In the genomic region with DNA sequence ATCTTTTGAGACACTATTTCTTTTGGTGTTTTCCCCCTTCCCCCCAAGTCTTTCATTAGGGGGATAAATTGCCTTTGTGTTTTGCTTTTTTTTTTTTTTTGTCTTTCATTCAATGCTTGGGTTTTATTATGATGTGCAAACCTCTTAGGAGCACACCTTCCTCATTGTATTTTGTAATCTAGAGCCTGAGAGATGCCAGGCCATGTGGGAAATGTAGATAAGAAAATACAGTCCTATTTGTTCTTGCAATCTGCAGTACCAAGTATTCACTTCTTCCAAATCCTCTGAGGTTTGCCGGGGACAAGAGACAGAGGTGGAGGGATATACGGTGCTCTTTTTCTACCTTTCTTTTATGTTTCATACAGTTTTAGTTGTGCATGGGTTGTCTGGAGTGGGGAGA, we compare ENCODE assay signal across 1 cellular context.
TF ChIP-seq lines count a peak whose summit lies in the region.

No MANE protein-coding gene starts in this region.

TF ChIP-seq in K562, 482 proteins besides CTCF, POLR2A, EP300 and RAD21 (continued from another document and continues in another):
- TF ChIP-seq, protein P1, sequence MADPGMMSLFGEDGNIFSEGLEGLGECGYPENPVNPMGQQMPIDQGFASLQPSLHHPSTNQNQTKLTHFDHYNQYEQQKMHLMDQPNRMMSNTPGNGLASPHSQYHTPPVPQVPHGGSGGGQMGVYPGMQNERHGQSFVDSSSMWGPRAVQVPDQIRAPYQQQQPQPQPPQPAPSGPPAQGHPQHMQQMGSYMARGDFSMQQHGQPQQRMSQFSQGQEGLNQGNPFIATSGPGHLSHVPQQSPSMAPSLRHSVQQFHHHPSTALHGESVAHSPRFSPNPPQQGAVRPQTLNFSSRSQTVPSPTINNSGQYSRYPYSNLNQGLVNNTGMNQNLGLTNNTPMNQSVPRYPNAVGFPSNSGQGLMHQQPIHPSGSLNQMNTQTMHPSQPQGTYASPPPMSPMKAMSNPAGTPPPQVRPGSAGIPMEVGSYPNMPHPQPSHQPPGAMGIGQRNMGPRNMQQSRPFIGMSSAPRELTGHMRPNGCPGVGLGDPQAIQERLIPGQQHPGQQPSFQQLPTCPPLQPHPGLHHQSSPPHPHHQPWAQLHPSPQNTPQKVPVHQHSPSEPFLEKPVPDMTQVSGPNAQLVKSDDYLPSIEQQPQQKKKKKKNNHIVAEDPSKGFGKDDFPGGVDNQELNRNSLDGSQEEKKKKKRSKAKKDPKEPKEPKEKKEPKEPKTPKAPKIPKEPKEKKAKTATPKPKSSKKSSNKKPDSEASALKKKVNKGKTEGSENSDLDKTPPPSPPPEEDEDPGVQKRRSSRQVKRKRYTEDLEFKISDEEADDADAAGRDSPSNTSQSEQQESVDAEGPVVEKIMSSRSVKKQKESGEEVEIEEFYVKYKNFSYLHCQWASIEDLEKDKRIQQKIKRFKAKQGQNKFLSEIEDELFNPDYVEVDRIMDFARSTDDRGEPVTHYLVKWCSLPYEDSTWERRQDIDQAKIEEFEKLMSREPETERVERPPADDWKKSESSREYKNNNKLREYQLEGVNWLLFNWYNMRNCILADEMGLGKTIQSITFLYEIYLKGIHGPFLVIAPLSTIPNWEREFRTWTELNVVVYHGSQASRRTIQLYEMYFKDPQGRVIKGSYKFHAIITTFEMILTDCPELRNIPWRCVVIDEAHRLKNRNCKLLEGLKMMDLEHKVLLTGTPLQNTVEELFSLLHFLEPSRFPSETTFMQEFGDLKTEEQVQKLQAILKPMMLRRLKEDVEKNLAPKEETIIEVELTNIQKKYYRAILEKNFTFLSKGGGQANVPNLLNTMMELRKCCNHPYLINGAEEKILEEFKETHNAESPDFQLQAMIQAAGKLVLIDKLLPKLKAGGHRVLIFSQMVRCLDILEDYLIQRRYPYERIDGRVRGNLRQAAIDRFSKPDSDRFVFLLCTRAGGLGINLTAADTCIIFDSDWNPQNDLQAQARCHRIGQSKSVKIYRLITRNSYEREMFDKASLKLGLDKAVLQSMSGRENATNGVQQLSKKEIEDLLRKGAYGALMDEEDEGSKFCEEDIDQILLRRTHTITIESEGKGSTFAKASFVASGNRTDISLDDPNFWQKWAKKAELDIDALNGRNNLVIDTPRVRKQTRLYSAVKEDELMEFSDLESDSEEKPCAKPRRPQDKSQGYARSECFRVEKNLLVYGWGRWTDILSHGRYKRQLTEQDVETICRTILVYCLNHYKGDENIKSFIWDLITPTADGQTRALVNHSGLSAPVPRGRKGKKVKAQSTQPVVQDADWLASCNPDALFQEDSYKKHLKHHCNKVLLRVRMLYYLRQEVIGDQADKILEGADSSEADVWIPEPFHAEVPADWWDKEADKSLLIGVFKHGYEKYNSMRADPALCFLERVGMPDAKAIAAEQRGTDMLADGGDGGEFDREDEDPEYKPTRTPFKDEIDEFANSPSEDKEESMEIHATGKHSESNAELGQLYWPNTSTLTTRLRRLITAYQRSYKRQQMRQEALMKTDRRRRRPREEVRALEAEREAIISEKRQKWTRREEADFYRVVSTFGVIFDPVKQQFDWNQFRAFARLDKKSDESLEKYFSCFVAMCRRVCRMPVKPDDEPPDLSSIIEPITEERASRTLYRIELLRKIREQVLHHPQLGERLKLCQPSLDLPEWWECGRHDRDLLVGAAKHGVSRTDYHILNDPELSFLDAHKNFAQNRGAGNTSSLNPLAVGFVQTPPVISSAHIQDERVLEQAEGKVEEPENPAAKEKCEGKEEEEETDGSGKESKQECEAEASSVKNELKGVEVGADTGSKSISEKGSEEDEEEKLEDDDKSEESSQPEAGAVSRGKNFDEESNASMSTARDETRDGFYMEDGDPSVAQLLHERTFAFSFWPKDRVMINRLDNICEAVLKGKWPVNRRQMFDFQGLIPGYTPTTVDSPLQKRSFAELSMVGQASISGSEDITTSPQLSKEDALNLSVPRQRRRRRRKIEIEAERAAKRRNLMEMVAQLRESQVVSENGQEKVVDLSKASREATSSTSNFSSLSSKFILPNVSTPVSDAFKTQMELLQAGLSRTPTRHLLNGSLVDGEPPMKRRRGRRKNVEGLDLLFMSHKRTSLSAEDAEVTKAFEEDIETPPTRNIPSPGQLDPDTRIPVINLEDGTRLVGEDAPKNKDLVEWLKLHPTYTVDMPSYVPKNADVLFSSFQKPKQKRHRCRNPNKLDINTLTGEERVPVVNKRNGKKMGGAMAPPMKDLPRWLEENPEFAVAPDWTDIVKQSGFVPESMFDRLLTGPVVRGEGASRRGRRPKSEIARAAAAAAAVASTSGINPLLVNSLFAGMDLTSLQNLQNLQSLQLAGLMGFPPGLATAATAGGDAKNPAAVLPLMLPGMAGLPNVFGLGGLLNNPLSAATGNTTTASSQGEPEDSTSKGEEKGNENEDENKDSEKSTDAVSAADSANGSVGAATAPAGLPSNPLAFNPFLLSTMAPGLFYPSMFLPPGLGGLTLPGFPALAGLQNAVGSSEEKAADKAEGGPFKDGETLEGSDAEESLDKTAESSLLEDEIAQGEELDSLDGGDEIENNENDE (IDR thresholded peaks at IDR 0.05; ENCODE audit: low read depth, low read length): no peak
- TF ChIP-seq C11orf30 (IDR thresholded peaks at IDR 0.05; ENCODE audit: low read depth): no peak
- no peak for TF ChIP-seq SLC30A9 (CRISPR knock-in tag; IDR thresholded peaks at IDR 0.05)
- TF ChIP-seq PTBP1 (IDR thresholded peaks at IDR 0.05; ENCODE audit: low read depth, low read length): no peak
- TF ChIP-seq JUND (IDR thresholded peaks at IDR 0.05; ENCODE audit: borderline replicate concordance, low read depth, low read length): 0 out of 2 replicates have a peak, but pooled peaks have one; percentile 13
- no peak for TF ChIP-seq JUND (tag; IDR thresholded peaks at IDR 0.05; ENCODE audit: borderline replicate concordance, low read depth, low read length)
- TF ChIP-seq, protein P2, sequence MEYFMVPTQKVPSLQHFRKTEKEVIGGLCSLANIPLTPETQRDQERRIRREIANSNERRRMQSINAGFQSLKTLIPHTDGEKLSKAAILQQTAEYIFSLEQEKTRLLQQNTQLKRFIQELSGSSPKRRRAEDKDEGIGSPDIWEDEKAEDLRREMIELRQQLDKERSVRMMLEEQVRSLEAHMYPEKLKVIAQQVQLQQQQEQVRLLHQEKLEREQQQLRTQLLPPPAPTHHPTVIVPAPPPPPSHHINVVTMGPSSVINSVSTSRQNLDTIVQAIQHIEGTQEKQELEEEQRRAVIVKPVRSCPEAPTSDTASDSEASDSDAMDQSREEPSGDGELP (CRISPR knock-in tag; IDR thresholded peaks at IDR 0.05; ENCODE audit: borderline replicate concordance): no peak
- no peak for TF ChIP-seq RBM17 (IDR thresholded peaks at IDR 0.05; ENCODE audit: borderline replicate concordance, low read depth, low read length)
- TF ChIP-seq NR4A1 (CRISPR knock-in tag; IDR thresholded peaks at IDR 0.05): no peak
- no peak for TF ChIP-seq NR4A1 (tag; IDR thresholded peaks at IDR 0.05)
- peak in 1 of 2 experiments; percentile 41; a peak in 2 of 4 replicates for TF ChIP-seq HDAC1 (IDR thresholded peaks at IDR 0.05)
- TF ChIP-seq, protein P3, sequence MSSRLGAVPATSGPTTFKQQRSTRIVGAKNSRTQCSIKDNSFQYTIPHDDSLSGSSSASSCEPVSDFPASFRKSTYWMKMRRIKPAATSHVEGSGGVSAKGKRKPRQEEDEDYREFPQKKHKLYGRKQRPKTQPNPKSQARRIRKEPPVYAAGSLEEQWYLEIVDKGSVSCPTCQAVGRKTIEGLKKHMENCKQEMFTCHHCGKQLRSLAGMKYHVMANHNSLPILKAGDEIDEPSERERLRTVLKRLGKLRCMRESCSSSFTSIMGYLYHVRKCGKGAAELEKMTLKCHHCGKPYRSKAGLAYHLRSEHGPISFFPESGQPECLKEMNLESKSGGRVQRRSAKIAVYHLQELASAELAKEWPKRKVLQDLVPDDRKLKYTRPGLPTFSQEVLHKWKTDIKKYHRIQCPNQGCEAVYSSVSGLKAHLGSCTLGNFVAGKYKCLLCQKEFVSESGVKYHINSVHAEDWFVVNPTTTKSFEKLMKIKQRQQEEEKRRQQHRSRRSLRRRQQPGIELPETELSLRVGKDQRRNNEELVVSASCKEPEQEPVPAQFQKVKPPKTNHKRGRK (tag; IDR thresholded peaks at IDR 0.05): no peak
- TF ChIP-seq KLF10 (CRISPR knock-in tag; IDR thresholded peaks at IDR 0.05): no peak
- TF ChIP-seq OTX1 (CRISPR knock-in tag; IDR thresholded peaks at IDR 0.05): no peak
- TF ChIP-seq, protein P4, sequence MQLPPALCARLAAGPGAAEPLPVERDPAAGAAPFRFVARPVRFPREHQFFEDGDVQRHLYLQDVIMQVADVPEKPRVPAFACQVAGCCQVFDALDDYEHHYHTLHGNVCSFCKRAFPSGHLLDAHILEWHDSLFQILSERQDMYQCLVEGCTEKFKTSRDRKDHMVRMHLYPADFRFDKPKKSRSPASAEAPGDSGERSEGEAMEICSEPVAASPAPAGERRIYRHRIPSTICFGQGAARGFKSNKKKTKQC (CRISPR knock-in tag; IDR thresholded peaks at IDR 0.05): no peak
- TF ChIP-seq, protein P5, sequence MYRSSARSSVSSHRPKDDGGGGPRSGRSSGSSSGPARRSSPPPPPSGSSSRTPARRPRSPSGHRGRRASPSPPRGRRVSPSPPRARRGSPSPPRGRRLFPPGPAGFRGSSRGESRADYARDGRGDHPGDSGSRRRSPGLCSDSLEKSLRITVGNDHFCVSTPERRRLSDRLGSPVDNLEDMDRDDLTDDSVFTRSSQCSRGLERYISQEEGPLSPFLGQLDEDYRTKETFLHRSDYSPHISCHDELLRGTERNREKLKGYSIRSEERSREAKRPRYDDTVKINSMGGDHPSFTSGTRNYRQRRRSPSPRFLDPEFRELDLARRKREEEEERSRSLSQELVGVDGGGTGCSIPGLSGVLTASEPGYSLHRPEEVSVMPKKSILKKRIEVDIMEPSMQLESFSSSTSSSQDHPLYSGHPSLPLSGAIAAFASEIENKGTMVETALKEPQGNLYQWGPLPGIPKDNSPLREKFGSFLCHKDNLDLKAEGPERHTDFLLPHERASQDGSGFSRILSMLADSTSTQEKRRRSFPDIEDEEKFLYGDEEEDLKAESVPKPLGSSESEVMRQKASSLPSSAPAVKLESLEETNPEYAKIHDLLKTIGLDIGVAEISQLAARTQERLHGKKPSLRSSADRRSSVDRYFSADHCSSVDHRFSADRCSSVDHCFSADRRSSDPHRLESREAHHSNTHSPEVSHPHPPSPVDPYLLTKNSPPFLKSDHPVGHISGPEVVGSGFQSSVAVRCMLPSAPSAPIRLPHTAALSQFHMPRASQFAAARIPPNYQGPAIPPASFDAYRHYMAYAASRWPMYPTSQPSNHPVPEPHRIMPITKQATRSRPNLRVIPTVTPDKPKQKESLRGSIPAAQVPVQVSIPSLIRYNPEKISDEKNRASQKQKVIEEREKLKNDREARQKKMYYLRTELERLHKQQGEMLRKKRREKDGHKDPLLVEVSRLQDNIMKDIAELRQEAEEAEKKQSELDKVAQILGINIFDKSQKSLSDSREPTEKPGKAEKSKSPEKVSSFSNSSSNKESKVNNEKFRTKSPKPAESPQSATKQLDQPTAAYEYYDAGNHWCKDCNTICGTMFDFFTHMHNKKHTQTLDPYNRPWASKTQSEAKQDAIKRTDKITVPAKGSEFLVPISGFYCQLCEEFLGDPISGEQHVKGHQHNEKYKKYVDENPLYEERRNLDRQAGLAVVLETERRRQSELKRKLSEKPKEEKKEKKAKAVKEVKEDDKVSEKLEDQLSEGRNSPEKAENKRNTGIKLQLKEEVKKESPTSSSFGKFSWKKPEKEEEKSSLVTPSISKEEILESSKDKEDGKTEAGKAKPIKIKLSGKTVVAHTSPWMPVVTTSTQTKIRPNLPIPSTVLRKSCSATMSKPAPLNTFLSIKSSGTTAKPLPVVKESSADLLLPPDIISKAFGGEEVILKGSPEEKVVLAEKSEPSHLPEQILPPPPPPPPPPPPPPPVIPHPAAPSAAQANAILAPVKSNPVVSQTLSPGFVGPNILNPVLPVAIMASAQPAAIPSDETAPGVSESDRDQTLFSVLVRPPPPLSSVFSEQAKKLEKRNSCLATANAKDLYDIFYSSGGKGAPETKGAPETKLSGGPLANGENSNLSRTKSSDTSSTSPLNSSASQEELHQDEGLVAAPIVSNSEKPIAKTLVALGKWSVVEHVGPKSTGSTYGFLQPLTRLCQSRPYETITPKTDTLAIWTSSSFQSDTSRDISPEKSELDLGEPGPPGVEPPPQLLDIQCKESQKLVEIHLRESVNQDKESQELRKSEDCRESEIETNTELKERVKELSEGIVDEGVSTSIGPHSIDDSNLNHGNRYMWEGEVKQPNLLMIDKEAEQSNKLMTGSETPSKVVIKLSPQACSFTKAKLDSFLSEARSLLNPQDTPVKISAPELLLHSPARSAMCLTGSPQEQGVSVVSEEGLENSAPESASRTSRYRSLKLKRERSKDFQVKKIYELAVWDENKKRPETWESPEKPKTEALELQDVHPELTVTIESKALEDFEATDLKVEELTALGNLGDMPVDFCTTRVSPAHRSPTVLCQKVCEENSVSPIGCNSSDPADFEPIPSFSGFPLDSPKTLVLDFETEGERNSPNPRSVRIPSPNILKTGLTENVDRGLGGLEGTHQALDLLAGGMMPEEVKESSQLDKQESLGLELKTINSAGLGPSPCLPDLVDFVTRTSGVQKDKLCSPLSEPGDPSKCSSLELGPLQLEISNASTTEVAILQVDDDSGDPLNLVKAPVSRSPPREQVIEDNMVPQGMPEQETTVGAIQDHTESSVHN (IDR thresholded peaks at IDR 0.05; ENCODE audit: borderline replicate concordance in 1 of 2, low read depth in 1 of 2): no peak
- TF ChIP-seq, protein P6, sequence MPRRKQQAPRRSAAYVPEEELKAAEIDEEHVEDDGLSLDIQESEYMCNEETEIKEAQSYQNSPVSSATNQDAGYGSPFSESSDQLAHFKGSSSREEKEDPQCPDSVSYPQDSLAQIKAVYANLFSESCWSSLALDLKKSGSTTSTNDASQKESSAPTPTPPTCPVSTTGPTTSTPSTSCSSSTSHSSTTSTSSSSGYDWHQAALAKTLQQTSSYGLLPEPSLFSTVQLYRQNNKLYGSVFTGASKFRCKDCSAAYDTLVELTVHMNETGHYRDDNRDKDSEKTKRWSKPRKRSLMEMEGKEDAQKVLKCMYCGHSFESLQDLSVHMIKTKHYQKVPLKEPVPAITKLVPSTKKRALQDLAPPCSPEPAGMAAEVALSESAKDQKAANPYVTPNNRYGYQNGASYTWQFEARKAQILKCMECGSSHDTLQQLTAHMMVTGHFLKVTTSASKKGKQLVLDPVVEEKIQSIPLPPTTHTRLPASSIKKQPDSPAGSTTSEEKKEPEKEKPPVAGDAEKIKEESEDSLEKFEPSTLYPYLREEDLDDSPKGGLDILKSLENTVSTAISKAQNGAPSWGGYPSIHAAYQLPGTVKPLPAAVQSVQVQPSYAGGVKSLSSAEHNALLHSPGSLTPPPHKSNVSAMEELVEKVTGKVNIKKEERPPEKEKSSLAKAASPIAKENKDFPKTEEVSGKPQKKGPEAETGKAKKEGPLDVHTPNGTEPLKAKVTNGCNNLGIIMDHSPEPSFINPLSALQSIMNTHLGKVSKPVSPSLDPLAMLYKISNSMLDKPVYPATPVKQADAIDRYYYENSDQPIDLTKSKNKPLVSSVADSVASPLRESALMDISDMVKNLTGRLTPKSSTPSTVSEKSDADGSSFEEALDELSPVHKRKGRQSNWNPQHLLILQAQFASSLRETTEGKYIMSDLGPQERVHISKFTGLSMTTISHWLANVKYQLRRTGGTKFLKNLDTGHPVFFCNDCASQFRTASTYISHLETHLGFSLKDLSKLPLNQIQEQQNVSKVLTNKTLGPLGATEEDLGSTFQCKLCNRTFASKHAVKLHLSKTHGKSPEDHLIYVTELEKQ (CRISPR knock-in tag; IDR thresholded peaks at IDR 0.05): no peak
- peak; percentile 85 for TF ChIP-seq CBFA2T3 (IDR thresholded peaks at IDR 0.05)
- TF ChIP-seq PML (IDR thresholded peaks at IDR 0.05; ENCODE audit: low read length): 0 out of 2 replicates have a peak, but pooled peaks have one; percentile 34
- TF ChIP-seq ZNF780A (CRISPR knock-in tag; IDR thresholded peaks at IDR 0.05): no peak
- 0 out of 2 replicates have a peak, but pooled peaks have one; percentile 40 for TF ChIP-seq HDAC2 (IDR thresholded peaks at IDR 0.05)
- no peak for TF ChIP-seq ZNF282 (CRISPR knock-in tag; IDR thresholded peaks at IDR 0.05)
- no peak for TF ChIP-seq ZNF668 (CRISPR knock-in tag; IDR thresholded peaks at IDR 0.05)
